8 cellular contexts compared by ENCODE assay signal in genomic region chr11:64246874-64247728, GRCh38. TPM values are rescaled to one million over a fixed set of nuclear protein-coding genes. Genes with fewer than 3 reads are reported as not detected.
A peak's percentile ranks its signal among the peaks of the same experiment; 100 is the strongest.
DNase-seq lines count a peak whose midpoint lies in the region; ATAC-seq, FAIRE-seq and TF ChIP-seq lines count a peak whose summit lies in the region.

PPP1R14B (minus strand) TSS chr11:64246943; CDS start chr11:64246673, 270 bp downstream.

- peak within 1 kb of the TSS; percentile 83 for H3K9ac ChIP-seq in DND-41 (ENCODE audit: low read depth, low read length)
- H3K9ac ChIP-seq in skeletal muscle satellite cell (ENCODE audit: low read depth, low read length), result peak within 1 kb of the TSS; percentile 97

- peak; percentile 61 for ATAC-seq in DND-41 (ENCODE audit: insufficient read depth, low read depth)
- peak; percentile 32 for ATAC-seq in HG02870 (IDR thresholded peaks at IDR 0.05; ENCODE audit: unreplicated experiment)
- ATAC-seq in GM21737 (IDR thresholded peaks at IDR 0.05; ENCODE audit: unreplicated experiment), result no peak

- H3K4me1 ChIP-seq in DND-41 (ENCODE audit: insufficient read depth, low read length), result peaks cover 61% of the 10 kb centered on the region
- H3K4me1 ChIP-seq in skeletal muscle satellite cell (ENCODE audit: control insufficient read depth, insufficient read depth, low read length), result peaks cover 46% of the 10 kb centered on the region

- peak within 1 kb of the TSS; percentile 71 for H2AFZ ChIP-seq in DND-41 (ENCODE audit: low read depth, low read length)

- no peak for FAIRE-seq in bronchial epithelial cell (lab: Jason Lieb, UNC)

- peaks cover 31% of the 10 kb centered on the region for H4K20me1 ChIP-seq in DND-41 (ENCODE audit: insufficient read depth, low read length)

- peak; percentile 91 for DNase-seq in DND-41
- peak; percentile 70 for DNase-seq in NCI-H226
- peak; percentile 69 for DNase-seq in bronchial epithelial cell (ENCODE audit: low read depth)
- peak; percentile 83 for DNase-seq in iPS-NIHi11 (ENCODE audit: low spot score)

- peaks cover 43% of the 10 kb centered on the region for H3K79me2 ChIP-seq in DND-41 (ENCODE audit: insufficient read depth, low read length)

- H3K9me3 ChIP-seq in DND-41 (ENCODE audit: insufficient read depth, low read length, severe bottlenecking) (no peaks in the 10 kb centered on the region), skeletal muscle satellite cell (replicated peaks; ENCODE audit: low read length) (no peaks in the 10 kb centered on the region)

- H3K27ac ChIP-seq in DND-41 (ENCODE audit: low read length), result peak within 1 kb of the TSS; percentile 91

- H3K27me3 ChIP-seq in DND-41 (ENCODE audit: insufficient read depth, low read length, poor library complexity) (no peaks in the 10 kb centered on the region), bronchial epithelial cell (ENCODE audit: control insufficient read depth, insufficient read depth, low read length) (no peaks in the 10 kb centered on the region), skeletal muscle satellite cell (ENCODE audit: control insufficient read depth, insufficient read depth, low read length) (no peaks in the 10 kb centered on the region)

- H3K36me3 ChIP-seq in DND-41 (ENCODE audit: insufficient read depth, low read length) (peaks cover 30% of the 10 kb centered on the region), bronchial epithelial cell (ENCODE audit: control insufficient read depth, insufficient read depth, low read length) (peaks cover 11% of the 10 kb centered on the region), skeletal muscle satellite cell (ENCODE audit: insufficient read depth, low read length) (peaks cover 16% of the 10 kb centered on the region)

- H3K4me3 ChIP-seq in DND-41 (ENCODE audit: low read depth in 1 of 2, low read length in 2 of 2) (peak within 1 kb of the TSS; percentile 82 to 90), WI38 (ENCODE audit: low read depth, low read length) (peak within 1 kb of the TSS; percentile 91), bronchial epithelial cell (ENCODE audit: low read depth, low read length) (peak within 1 kb of the TSS; percentile 99), skeletal muscle satellite cell (ENCODE audit: low read length) (peak within 1 kb of the TSS; percentile 100)

- no peak for TF ChIP-seq CTCF in DND-41 (IDR thresholded peaks at IDR 0.05; ENCODE audit: borderline replicate concordance, extremely low read depth, low read length, poor library complexity, severe bottlenecking)
- TF ChIP-seq CTCF in WI38 (IDR thresholded peaks at IDR 0.05; ENCODE audit: low read depth, low read length), result no peak
- TF ChIP-seq CTCF in bronchial epithelial cell (IDR thresholded peaks at IDR 0.05; ENCODE audit: insufficient read depth, low read length, severe bottlenecking), result peak; percentile 21

- H3K4me2 ChIP-seq in DND-41 (ENCODE audit: insufficient read depth, low read length) (peak within 1 kb of the TSS; percentile 93), skeletal muscle satellite cell (ENCODE audit: low read length) (peak within 1 kb of the TSS; percentile 99)

RNA-seq across cellular contexts. Expression of gene PPP1R14B, which starts in this region (rescaled TPM):
- total RNA-seq in bronchial epithelial cell, result 392 and 481 TPM in 2 replicates
- total RNA-seq in skeletal muscle satellite cell (2012; rRNA removed), result 258 and 350 TPM in 2 replicates
